In genomic region chr4:145732001-145732400, GRCh38 we compare ENCODE assay signal across 8 cellular contexts. TPM values are rescaled to one million over a fixed set of nuclear protein-coding genes. Genes with fewer than 3 reads are reported as not detected.
DNase-seq lines count a peak whose midpoint lies in the region; ATAC-seq and TF ChIP-seq lines count a peak whose summit lies in the region.

No MANE protein-coding gene starts in this region.

- peaks cover 7% of the 10 kb centered on the region for H3K27me3 Mint-ChIP-seq in memory B cell

- no peak for ATAC-seq in heart right ventricle
- ATAC-seq in Right ventricle myocardium inferior, result no peak
- ATAC-seq in body of pancreas, result no peak
- no peak for ATAC-seq in memory B cell (ENCODE audit: low read depth)
- no peak for ATAC-seq in upper lobe of right lung
- ATAC-seq in HG02678 (IDR thresholded peaks at IDR 0.05; ENCODE audit: unreplicated experiment), result no peak

- H3K4me3 Mint-ChIP-seq in memory B cell, result peak overlapping the region; percentile 75

- TF ChIP-seq POLR2A in body of pancreas (IDR thresholded peaks at IDR 0.05), result no peak

- intact Hi-C loops in heart right ventricle (cut with DNase I), result loop anchor here in 7 of 10 donors (2.0 to 10.0 kb wide), 12 partner anchors 51 to 443 kb away; partner anchors contain the start of genes ZNF827 (in 5 of the 7), MMAA (in 4 of the 7), LSM6 (in 2 of the 7) and C4orf51 (in 1 of the 7)
- intact Hi-C loops in Right ventricle myocardium inferior (cut with DNase I), result loop anchor here (2.0 to 5.0 kb wide), 3 partner anchors 50 to 140 kb away; partner anchors contain the start of genes C4orf51 and MMAA
- intact Hi-C loops in body of pancreas (cut with DNase I), result no loop called here
- intact Hi-C loops in upper lobe of right lung (cut with DNase I), result no loop called here

- no peak overlapping the region for H3K27ac Mint-ChIP-seq in memory B cell

- H3K36me3 ChIP-seq in heart right ventricle (no peaks in the 10 kb centered on the region), body of pancreas (replicated peaks in 1 of 2; ENCODE audit: insufficient read depth in 1 of 2, low read depth in 2 of 2) (no peaks in the 10 kb centered on the region), upper lobe of right lung (no peaks in the 10 kb centered on the region)

- WGBS in heart right ventricle, 2 donors, result 79 to 85% methylated on average over 3 of the region's 3 CpGs
- 14 to 32% methylated on average over 3 of the region's 3 CpGs for WGBS in body of pancreas, 2 donors

- DNase-seq in heart right ventricle, result no peak
- DNase-seq in Right ventricle myocardium inferior (ENCODE audit: missing footprints), result no peak
- DNase-seq in body of pancreas, result no peak
- no peak for DNase-seq in memory B cell (ENCODE audit: low spot score in 2 of 2)
- no peak for DNase-seq in upper lobe of right lung
- no peak for DNase-seq in epidermal melanocyte (ENCODE audit: insufficient read length, low spot score)
- DNase-seq in DMS79 treated with DMSO at 0.1 percent for 48 hours (lab: John Stamatoyannopoulos, UW), result no peak

- H3K27me3 ChIP-seq in heart right ventricle, result no peaks in the 10 kb centered on the region
- H3K27me3 ChIP-seq in body of pancreas, result no peaks in the 10 kb centered on the region
- no peaks in the 10 kb centered on the region for H3K27me3 ChIP-seq in upper lobe of right lung

- H3K9me3 ChIP-seq in heart right ventricle (no peaks in the 10 kb centered on the region), body of pancreas (no peaks in the 10 kb centered on the region), upper lobe of right lung (no peaks in the 10 kb centered on the region)

- H3K27ac ChIP-seq in heart right ventricle (peak overlapping the region in 9 of 10 donors; percentile 83 to 100 (median 98)), body of pancreas (peak overlapping the region; percentile 16 to 99 (median 98)), upper lobe of right lung (peak overlapping the region; percentile 92)

- H3K4me1 ChIP-seq in heart right ventricle, result peaks cover 12 to 62% (median 42%) of the 10 kb centered on the region in 9 donors
- peaks cover 59% of the 10 kb centered on the region for H3K4me1 ChIP-seq in body of pancreas
- H3K4me1 ChIP-seq in upper lobe of right lung, result peaks cover 52% of the 10 kb centered on the region

- H3K4me1 Mint-ChIP-seq in memory B cell, result peaks cover 6% of the 10 kb centered on the region

- H3K4me3 ChIP-seq in heart right ventricle (peak overlapping the region in 5 of 10 donors; percentile 56 to 78 (median 68)), body of pancreas (no peak overlapping the region), upper lobe of right lung (peak overlapping the region; percentile 60)

- TF ChIP-seq CTCF in heart right ventricle (IDR thresholded peaks at IDR 0.05) (no peak), body of pancreas (IDR thresholded peaks at IDR 0.05) (no peak), upper lobe of right lung (IDR thresholded peaks at IDR 0.05) (no peak)

- no peaks in the 10 kb centered on the region for H3K9me3 Mint-ChIP-seq in memory B cell

- no peaks in the 10 kb centered on the region for H3K36me3 Mint-ChIP-seq in memory B cell

RNA-seq across cellular contexts. Expression of gene C4orf51, which starts 52.1 kb away (rescaled TPM):
- total RNA-seq in heart right ventricle, result not detected
- not detected for polyA plus RNA-seq in heart right ventricle
- total RNA-seq in Right ventricle myocardium inferior, result not detected
- not detected for total RNA-seq in body of pancreas
- total RNA-seq in upper lobe of right lung, result not detected

Comparison
In these comparisons a context has a peak if more than half of its experiments do, and no peak if none do; other contexts are left out.
1. intact Hi-C loops: an anchor here in heart right ventricle (2.0 to 10.0 kb wide) and Right ventricle myocardium inferior (2.0 to 5.0 kb wide); none called in body of pancreas and upper lobe of right lung.